18 cellular contexts compared by ENCODE assay signal in the genomic region with DNA sequence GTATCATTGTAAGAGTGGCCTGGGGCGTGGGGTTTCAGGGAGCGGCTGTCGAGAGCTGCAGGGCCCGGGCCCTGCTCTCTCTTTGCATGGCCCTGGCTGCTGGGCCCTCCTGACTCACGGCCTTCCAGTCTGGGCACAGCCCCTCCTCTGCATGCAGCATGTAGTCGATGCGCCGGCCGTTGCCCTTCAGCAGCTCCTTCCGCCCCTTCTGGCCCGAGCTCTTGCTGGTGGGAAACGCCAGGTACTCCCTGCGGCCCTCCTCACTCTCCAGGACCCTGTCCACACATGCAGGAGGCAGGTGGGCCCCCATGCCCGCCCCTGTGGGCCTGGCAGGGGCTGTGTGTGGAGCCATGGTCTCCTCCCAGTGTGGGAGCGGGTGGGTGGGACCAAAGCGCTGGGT. TPM values are rescaled to one million over a fixed set of nuclear protein-coding genes. Genes with fewer than 3 reads are reported as not detected.
DNase-seq lines count a peak whose midpoint lies in the region; ATAC-seq and TF ChIP-seq lines count a peak whose summit lies in the region.
"Had no signal": no experiment of that assay in that cellular context is flagged by ENCODE, and none has a peak within 500 bp of the region (broad histone marks: within the 10 kb centered on the region; RNA-seq: fewer than 3 reads in every experiment).

No MANE protein-coding gene starts in this region.

- TF ChIP-seq CTCF in RWPE2 (IDR thresholded peaks at IDR 0.05; ENCODE audit: poor library complexity, severe bottlenecking) (no peak), epithelial cell of esophagus (IDR thresholded peaks at IDR 0.05; ENCODE audit: insufficient read depth, low read depth, low read length, missing control alignments) (no peak), glutamatergic neuron (IDR thresholded peaks at IDR 0.05; ENCODE audit: partially characterized antibody, unreplicated experiment) (no peak)

- H3K27me3 Mint-ChIP-seq in glutamatergic neuron (ENCODE audit: unreplicated experiment): peaks cover 26% of the 10 kb centered on the region
- H3K27me3 Mint-ChIP-seq: CD4-positive, alpha-beta memory T cell had no signal

- H3K4me2 ChIP-seq in BLaER1: peak overlapping the region; percentile 96

- H3K36me3 Mint-ChIP-seq in glutamatergic neuron (ENCODE audit: unreplicated experiment): no peaks in the 10 kb centered on the region

- DNase-seq in RWPE2 (ENCODE audit: low spot score) (no peak), epithelial cell of esophagus (ENCODE audit: low read depth) (peak; percentile 61), left kidney (ENCODE audit: low read depth, low spot score) (peak; percentile 55), GOT3 (lab: John Stamatoyannopoulos, UW) (no peak), NOMO-1 treated with dmso at 0.1 percent for 144 hours (lab: John Stamatoyannopoulos, UW; ENCODE audit: unreplicated experiment) (no peak), glutamatergic neuron (no peak)
- DNase-seq: CD4-positive, alpha-beta memory T cell; DMS79 treated with DMSO at 0.1 percent for 48 hours; GF-D8; KBM-7; MG63; NCI-H1105; NCI-H187; NCI-H446 had no signal

- H3K27ac Mint-ChIP-seq in glutamatergic neuron (ENCODE audit: unreplicated experiment): no peak overlapping the region
- H3K27ac Mint-ChIP-seq: CD4-positive, alpha-beta memory T cell had no signal

- peaks cover 93% of the 10 kb centered on the region for H4K20me1 ChIP-seq in BLaER1

- no peaks in the 10 kb centered on the region for H3K9me3 ChIP-seq in BLaER1
- H3K9me3 ChIP-seq in RWPE2 (ENCODE audit: severe bottlenecking): no peaks in the 10 kb centered on the region
- H3K9me3 ChIP-seq: MG63 had no signal

- H3K27me3 ChIP-seq in BLaER1 (no peaks in the 10 kb centered on the region), RWPE2 (ENCODE audit: insufficient read depth, poor library complexity, severe bottlenecking) (no peaks in the 10 kb centered on the region)
- H3K27me3 ChIP-seq: MG63 had no signal

- peak overlapping the region; percentile 50; the same call in 1 of the 2 replicates for H3K9ac ChIP-seq in BLaER1

- no peak overlapping the region for H3K4me3 ChIP-seq in BLaER1
- no peak overlapping the region for H3K4me3 ChIP-seq in RWPE2 (ENCODE audit: severe bottlenecking)
- H3K4me3 ChIP-seq in epithelial cell of esophagus (ENCODE audit: low read length): no peak overlapping the region
- H3K4me3 ChIP-seq: MG63 had no signal

- peaks cover 39% of the 10 kb centered on the region for H3K4me1 Mint-ChIP-seq in glutamatergic neuron (ENCODE audit: low read depth, unreplicated experiment)

- ATAC-seq in RWPE2 (ENCODE audit: low read depth): peak; percentile 45; the same call in 2 of the 3 replicates
- ATAC-seq in GM19467 (IDR thresholded peaks at IDR 0.05; ENCODE audit: unreplicated experiment): no peak
- ATAC-seq: Panc1 had no signal

- peaks cover 100% of the 10 kb centered on the region for H3K4me1 ChIP-seq in BLaER1
- H3K4me1 ChIP-seq in RWPE2 (ENCODE audit: insufficient read depth, poor library complexity, severe bottlenecking): no peaks in the 10 kb centered on the region

- no peak overlapping the region for H3K4me3 Mint-ChIP-seq in glutamatergic neuron (ENCODE audit: unreplicated experiment)
- H3K4me3 Mint-ChIP-seq: CD4-positive, alpha-beta memory T cell had no signal

- H3K9me3 Mint-ChIP-seq in glutamatergic neuron (ENCODE audit: unreplicated experiment): peaks cover 17% of the 10 kb centered on the region
- H3K9me3 Mint-ChIP-seq: CD4-positive, alpha-beta memory T cell had no signal

- H3K27ac ChIP-seq in BLaER1 (peak overlapping the region; percentile 47), RWPE2 (ENCODE audit: poor library complexity, severe bottlenecking) (no peak overlapping the region)
- H3K27ac ChIP-seq: HL-60 had no signal

- peaks cover 23% of the 10 kb centered on the region for H3K36me3 ChIP-seq in BLaER1
- H3K36me3 ChIP-seq in RWPE2 (ENCODE audit: low read depth): peaks cover 10% of the 10 kb centered on the region
- H3K36me3 ChIP-seq: MG63 had no signal

RNA-seq across cellular contexts. Expression of a gene that starts 50.7 kb away (rescaled TPM):
- 62.7 TPM for total RNA-seq in glutamatergic neuron (ENCODE audit: unreplicated experiment)

RNA-seq across cellular contexts. Expression of a gene that starts 50.7 kb away (rescaled TPM):
- 25.2 TPM for total RNA-seq in glutamatergic neuron (ENCODE audit: unreplicated experiment)

Comparison
In these comparisons a context has a peak if more than half of its experiments do, and no peak if none do; other contexts are left out.
1. DNase-seq: peak in epithelial cell of esophagus (single experiment) and left kidney (single experiment); none in RWPE2 (single experiment), GOT3 (single experiment), NOMO-1 treated with dmso at 0.1 percent for 144 hours (single experiment) and glutamatergic neuron (single experiment).